ENCODE assay signal across 1 cellular context in the genomic region with DNA sequence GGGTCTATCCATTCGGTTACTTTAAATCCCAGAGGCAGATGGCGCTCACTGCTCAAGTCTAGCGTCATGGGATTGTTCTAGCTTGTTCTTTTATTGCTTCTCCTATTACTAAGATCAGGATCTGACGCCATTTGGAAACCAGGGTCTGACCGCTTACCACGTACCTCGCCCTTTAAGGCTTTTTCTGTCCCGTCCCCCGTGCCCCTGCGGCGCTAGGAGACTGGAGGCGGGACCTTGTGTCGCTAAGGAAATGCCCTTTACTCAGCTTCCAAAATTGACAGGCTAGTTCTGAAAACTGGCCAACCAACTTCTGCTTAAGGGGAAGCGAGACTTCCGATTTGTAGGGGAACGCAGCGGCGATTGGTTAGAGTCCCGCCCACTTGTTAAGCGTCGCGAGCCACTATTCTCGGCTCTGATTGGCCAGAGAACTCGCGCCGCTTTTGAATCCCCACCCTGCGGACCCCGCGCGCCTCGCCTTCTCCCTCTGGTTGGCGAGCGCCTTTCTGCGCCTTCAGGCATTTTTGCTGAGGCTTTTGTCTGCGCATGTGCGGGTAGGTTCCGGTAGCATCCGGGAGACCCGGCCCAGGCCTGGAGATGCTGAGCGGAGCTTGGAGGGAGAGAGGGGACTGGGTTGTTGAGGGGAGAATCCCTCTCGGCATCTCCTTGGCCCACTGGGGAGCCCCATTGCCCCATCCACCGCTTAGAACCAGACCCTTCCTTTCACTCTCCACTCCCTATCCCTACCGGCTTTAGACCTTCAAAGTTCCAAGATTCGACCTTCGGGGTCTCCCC.
TF ChIP-seq lines count a peak whose summit lies in the region.

No MANE protein-coding gene starts in this region.

TF ChIP-seq in K562, 482 proteins besides CTCF, POLR2A, EP300 and RAD21 (continued from another document and continues in another):
- TF ChIP-seq, protein P1, sequence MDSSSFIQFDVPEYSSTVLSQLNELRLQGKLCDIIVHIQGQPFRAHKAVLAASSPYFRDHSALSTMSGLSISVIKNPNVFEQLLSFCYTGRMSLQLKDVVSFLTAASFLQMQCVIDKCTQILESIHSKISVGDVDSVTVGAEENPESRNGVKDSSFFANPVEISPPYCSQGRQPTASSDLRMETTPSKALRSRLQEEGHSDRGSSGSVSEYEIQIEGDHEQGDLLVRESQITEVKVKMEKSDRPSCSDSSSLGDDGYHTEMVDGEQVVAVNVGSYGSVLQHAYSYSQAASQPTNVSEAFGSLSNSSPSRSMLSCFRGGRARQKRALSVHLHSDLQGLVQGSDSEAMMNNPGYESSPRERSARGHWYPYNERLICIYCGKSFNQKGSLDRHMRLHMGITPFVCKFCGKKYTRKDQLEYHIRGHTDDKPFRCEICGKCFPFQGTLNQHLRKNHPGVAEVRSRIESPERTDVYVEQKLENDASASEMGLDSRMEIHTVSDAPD (CRISPR knock-in tag; IDR thresholded peaks at IDR 0.05), result no peak
- TF ChIP-seq ZNF184 (CRISPR knock-in tag; IDR thresholded peaks at IDR 0.05) (no peak), SMARCA5 (IDR thresholded peaks at IDR 0.05) (no peak), GABPA (tag; conservative IDR thresholded peaks at IDR 0.05; ENCODE audit: low read depth) (peak; percentile 93), SPI1 (IDR thresholded peaks at IDR 0.05; ENCODE audit: borderline replicate concordance, low read depth, low read length) (peak; percentile 65), JUND (IDR thresholded peaks at IDR 0.05; ENCODE audit: borderline replicate concordance, low read depth, low read length) (peak; percentile 32), JUND (tag; IDR thresholded peaks at IDR 0.05; ENCODE audit: borderline replicate concordance, low read depth, low read length) (peak; percentile 9; the same call in 1 of the 3 replicates), FOXA1 (IDR thresholded peaks at IDR 0.05; ENCODE audit: borderline replicate concordance) (no peak), ELF4 (CRISPR knock-in tag; IDR thresholded peaks at IDR 0.05) (no peak), CCNT2 (IDR thresholded peaks at IDR 0.05; ENCODE audit: borderline replicate concordance, extremely low read depth, insufficient read length, low read depth, low read length) (no peak), ZNF584 (CRISPR knock-in tag; IDR thresholded peaks at IDR 0.05; ENCODE audit: low read depth) (no peak), ZSCAN29 (IDR thresholded peaks at IDR 0.05) (no peak), BHLHE40 (IDR thresholded peaks at IDR 0.05; ENCODE audit: low read length) (peak; percentile 68; the same call in 1 of the 2 replicates), ZNF197 (CRISPR knock-in tag; IDR thresholded peaks at IDR 0.05; ENCODE audit: low read depth) (no peak), ZNF431 (CRISPR knock-in tag; IDR thresholded peaks at IDR 0.05) (no peak), SRSF7 (optimal IDR thresholded peaks at IDR 0.05; ENCODE audit: low read depth, low read length) (no peak), BRD4 (IDR thresholded peaks at IDR 0.05) (peak; percentile 42; the same call in 1 of the 2 replicates), ZKSCAN1 (IDR thresholded peaks at IDR 0.05; ENCODE audit: low read depth, low read length) (0 out of 2 replicates have a peak, but pooled peaks have one; percentile 14), U2AF1 (optimal IDR thresholded peaks at IDR 0.05; ENCODE audit: low read depth, low read length) (no peak), TFAM (CRISPR knock-in tag; conservative IDR thresholded peaks at IDR 0.05) (no peak), SP2 (IDR thresholded peaks at IDR 0.05; ENCODE audit: extremely low read depth, low read depth, low read length, poor library complexity, severe bottlenecking) (peak; percentile 66), ZNF282 (CRISPR knock-in tag; IDR thresholded peaks at IDR 0.05) (no peak), EGR1 (conservative IDR thresholded peaks at IDR 0.05) (peak; percentile 75), FOXM1 (IDR thresholded peaks at IDR 0.05; ENCODE audit: low read depth) (peak; percentile 94), FOXM1 (CRISPR knock-in tag; IDR thresholded peaks at IDR 0.05; ENCODE audit: low read depth) (no peak), ARID2 (IDR thresholded peaks at IDR 0.05) (no peak), GATA2 (CRISPR knock-in tag; IDR thresholded peaks at IDR 0.05) (0 out of 2 replicates have a peak, but pooled peaks have one; percentile 20)
- TF ChIP-seq, protein P2, sequence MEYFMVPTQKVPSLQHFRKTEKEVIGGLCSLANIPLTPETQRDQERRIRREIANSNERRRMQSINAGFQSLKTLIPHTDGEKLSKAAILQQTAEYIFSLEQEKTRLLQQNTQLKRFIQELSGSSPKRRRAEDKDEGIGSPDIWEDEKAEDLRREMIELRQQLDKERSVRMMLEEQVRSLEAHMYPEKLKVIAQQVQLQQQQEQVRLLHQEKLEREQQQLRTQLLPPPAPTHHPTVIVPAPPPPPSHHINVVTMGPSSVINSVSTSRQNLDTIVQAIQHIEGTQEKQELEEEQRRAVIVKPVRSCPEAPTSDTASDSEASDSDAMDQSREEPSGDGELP (CRISPR knock-in tag; IDR thresholded peaks at IDR 0.05; ENCODE audit: borderline replicate concordance), result peak; percentile 83
- TF ChIP-seq, protein P3, sequence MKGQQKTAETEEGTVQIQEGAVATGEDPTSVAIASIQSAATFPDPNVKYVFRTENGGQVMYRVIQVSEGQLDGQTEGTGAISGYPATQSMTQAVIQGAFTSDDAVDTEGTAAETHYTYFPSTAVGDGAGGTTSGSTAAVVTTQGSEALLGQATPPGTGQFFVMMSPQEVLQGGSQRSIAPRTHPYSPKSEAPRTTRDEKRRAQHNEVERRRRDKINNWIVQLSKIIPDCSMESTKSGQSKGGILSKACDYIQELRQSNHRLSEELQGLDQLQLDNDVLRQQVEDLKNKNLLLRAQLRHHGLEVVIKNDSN (CRISPR knock-in tag; IDR thresholded peaks at IDR 0.05), result peak; percentile 44; the same call in 1 of the 2 replicates
- TF ChIP-seq, protein P4, sequence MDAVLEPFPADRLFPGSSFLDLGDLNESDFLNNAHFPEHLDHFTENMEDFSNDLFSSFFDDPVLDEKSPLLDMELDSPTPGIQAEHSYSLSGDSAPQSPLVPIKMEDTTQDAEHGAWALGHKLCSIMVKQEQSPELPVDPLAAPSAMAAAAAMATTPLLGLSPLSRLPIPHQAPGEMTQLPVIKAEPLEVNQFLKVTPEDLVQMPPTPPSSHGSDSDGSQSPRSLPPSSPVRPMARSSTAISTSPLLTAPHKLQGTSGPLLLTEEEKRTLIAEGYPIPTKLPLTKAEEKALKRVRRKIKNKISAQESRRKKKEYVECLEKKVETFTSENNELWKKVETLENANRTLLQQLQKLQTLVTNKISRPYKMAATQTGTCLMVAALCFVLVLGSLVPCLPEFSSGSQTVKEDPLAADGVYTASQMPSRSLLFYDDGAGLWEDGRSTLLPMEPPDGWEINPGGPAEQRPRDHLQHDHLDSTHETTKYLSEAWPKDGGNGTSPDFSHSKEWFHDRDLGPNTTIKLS (IDR thresholded peaks at IDR 0.05; ENCODE audit: borderline replicate concordance, low read depth), result peak; percentile 36; the same call in 1 of the 2 replicates
- TF ChIP-seq, protein P5, sequence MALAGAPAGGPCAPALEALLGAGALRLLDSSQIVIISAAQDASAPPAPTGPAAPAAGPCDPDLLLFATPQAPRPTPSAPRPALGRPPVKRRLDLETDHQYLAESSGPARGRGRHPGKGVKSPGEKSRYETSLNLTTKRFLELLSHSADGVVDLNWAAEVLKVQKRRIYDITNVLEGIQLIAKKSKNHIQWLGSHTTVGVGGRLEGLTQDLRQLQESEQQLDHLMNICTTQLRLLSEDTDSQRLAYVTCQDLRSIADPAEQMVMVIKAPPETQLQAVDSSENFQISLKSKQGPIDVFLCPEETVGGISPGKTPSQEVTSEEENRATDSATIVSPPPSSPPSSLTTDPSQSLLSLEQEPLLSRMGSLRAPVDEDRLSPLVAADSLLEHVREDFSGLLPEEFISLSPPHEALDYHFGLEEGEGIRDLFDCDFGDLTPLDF (CRISPR knock-in tag; IDR thresholded peaks at IDR 0.05), result peak; percentile 96
- TF ChIP-seq, protein P6, sequence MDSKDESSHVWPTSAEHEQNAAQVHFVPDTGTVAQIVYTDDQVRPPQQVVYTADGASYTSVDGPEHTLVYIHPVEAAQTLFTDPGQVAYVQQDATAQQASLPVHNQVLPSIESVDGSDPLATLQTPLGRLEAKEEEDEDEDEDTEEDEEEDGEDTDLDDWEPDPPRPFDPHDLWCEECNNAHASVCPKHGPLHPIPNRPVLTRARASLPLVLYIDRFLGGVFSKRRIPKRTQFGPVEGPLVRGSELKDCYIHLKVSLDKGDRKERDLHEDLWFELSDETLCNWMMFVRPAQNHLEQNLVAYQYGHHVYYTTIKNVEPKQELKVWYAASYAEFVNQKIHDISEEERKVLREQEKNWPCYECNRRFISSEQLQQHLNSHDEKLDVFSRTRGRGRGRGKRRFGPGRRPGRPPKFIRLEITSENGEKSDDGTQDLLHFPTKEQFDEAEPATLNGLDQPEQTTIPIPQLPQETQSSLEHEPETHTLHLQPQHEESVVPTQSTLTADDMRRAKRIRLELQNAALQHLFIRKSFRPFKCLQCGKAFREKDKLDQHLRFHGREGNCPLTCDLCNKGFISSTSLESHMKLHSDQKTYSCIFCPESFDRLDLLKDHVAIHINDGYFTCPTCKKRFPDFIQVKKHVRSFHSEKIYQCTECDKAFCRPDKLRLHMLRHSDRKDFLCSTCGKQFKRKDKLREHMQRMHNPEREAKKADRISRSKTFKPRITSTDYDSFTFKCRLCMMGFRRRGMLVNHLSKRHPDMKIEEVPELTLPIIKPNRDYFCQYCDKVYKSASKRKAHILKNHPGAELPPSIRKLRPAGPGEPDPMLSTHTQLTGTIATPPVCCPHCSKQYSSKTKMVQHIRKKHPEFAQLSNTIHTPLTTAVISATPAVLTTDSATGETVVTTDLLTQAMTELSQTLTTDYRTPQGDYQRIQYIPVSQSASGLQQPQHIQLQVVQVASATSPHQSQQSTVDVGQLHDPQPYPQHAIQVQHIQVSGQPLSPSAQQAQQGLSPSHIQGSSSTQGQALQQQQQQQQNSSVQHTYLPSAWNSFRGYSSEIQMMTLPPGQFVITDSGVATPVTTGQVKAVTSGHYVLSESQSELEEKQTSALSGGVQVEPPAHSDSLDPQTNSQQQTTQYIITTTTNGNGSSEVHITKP (IDR thresholded peaks at IDR 0.05; ENCODE audit: partially characterized antibody), result peak; percentile 42
- TF ChIP-seq, protein P7, sequence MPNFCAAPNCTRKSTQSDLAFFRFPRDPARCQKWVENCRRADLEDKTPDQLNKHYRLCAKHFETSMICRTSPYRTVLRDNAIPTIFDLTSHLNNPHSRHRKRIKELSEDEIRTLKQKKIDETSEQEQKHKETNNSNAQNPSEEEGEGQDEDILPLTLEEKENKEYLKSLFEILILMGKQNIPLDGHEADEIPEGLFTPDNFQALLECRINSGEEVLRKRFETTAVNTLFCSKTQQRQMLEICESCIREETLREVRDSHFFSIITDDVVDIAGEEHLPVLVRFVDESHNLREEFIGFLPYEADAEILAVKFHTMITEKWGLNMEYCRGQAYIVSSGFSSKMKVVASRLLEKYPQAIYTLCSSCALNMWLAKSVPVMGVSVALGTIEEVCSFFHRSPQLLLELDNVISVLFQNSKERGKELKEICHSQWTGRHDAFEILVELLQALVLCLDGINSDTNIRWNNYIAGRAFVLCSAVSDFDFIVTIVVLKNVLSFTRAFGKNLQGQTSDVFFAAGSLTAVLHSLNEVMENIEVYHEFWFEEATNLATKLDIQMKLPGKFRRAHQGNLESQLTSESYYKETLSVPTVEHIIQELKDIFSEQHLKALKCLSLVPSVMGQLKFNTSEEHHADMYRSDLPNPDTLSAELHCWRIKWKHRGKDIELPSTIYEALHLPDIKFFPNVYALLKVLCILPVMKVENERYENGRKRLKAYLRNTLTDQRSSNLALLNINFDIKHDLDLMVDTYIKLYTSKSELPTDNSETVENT (CRISPR knock-in tag; IDR thresholded peaks at IDR 0.05), result peak; percentile 41; the same call in 1 of the 2 replicates
- TF ChIP-seq, protein P8, sequence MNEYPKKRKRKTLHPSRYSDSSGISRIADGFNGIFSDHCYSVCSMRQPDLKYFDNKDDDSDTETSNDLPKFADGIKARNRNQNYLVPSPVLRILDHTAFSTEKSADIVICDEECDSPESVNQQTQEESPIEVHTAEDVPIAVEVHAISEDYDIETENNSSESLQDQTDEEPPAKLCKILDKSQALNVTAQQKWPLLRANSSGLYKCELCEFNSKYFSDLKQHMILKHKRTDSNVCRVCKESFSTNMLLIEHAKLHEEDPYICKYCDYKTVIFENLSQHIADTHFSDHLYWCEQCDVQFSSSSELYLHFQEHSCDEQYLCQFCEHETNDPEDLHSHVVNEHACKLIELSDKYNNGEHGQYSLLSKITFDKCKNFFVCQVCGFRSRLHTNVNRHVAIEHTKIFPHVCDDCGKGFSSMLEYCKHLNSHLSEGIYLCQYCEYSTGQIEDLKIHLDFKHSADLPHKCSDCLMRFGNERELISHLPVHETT (CRISPR knock-in tag; conservative IDR thresholded peaks at IDR 0.05 in 1 of 2, IDR thresholded peaks at IDR 0.05 in 1 of 2), result peak in 1 of 2 experiments; percentile 60; a peak in 1 of 4 replicates
- TF ChIP-seq, protein P9, sequence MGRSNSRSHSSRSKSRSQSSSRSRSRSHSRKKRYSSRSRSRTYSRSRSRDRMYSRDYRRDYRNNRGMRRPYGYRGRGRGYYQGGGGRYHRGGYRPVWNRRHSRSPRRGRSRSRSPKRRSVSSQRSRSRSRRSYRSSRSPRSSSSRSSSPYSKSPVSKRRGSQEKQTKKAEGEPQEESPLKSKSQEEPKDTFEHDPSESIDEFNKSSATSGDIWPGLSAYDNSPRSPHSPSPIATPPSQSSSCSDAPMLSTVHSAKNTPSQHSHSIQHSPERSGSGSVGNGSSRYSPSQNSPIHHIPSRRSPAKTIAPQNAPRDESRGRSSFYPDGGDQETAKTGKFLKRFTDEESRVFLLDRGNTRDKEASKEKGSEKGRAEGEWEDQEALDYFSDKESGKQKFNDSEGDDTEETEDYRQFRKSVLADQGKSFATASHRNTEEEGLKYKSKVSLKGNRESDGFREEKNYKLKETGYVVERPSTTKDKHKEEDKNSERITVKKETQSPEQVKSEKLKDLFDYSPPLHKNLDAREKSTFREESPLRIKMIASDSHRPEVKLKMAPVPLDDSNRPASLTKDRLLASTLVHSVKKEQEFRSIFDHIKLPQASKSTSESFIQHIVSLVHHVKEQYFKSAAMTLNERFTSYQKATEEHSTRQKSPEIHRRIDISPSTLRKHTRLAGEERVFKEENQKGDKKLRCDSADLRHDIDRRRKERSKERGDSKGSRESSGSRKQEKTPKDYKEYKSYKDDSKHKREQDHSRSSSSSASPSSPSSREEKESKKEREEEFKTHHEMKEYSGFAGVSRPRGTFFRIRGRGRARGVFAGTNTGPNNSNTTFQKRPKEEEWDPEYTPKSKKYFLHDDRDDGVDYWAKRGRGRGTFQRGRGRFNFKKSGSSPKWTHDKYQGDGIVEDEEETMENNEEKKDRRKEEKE (IDR thresholded peaks at IDR 0.05; ENCODE audit: borderline replicate concordance in 1 of 2, control insufficient read depth in 1 of 2, low read depth in 2 of 2, low read length in 1 of 2), result no peak
